9 cellular contexts compared by ENCODE assay signal in genomic region chr20:50731930-50732690, GRCh38. TPM values are rescaled to one million over a fixed set of nuclear protein-coding genes. Genes with fewer than 3 reads are reported as not detected.
A peak's percentile ranks its signal among the peaks of the same experiment; 100 is the strongest.
DNase-seq lines count a peak whose midpoint lies in the region; ATAC-seq, FAIRE-seq and TF ChIP-seq lines count a peak whose summit lies in the region.
"Had no signal": no experiment of that assay in that cellular context is flagged by ENCODE, and none has a peak within 500 bp of the region (broad histone marks: within the 10 kb centered on the region; RNA-seq: fewer than 3 reads in every experiment).

No MANE protein-coding gene starts in this region.

- CTCF ChIA-PET in CD8-positive, alpha-beta memory T cell (lab: Charles Lee) = interaction anchor here (0.7 to 3.0 kb wide), 4 partner anchors 17 to 63 kb away, joined by 3 to 13 read pairs (median 6); partner anchors contain the start of gene BCAS4
- CTCF ChIA-PET in HepG2 (lab: Yijun Ruan, JAX; ENCODE audit: low intra/inter-chr PET ratio, low total read pairs) = no interaction called here

- H3K9me3 Mint-ChIP-seq in CD8-positive, alpha-beta memory T cell = no peaks in the 10 kb centered on the region
- no peaks in the 10 kb centered on the region for H3K9me3 Mint-ChIP-seq in activated naive CD8-positive, alpha-beta T cell treated with anti-CD3 and anti-CD28 coated beads, Interleukin-2, amount 50 U/mL, for 24 hours

- no peaks in the 10 kb centered on the region for H3K36me3 ChIP-seq in CD8-positive, alpha-beta memory T cell (ENCODE audit: insufficient read depth, low read length)
- H3K36me3 ChIP-seq in KMS-11 (ENCODE audit: insufficient read depth) (no peaks in the 10 kb centered on the region), HepG2 (replicated peaks in 1 of 2; ENCODE audit: control insufficient read depth in 1 of 2, insufficient read depth in 2 of 2, low read length in 2 of 2) (peaks cover 3 to 4% of the 10 kb centered on the region in 2 experiments; a peak in 3 of 5 replicates), tibial artery (no peaks in the 10 kb centered on the region)

- POLR2A ChIA-PET in CD8-positive, alpha-beta memory T cell (lab: Charles Lee) = interaction anchor here (0.6 to 1.4 kb wide), 4 partner anchors 59 to 226 kb away, joined by 3 to 4 read pairs (median 4); partner anchors contain the start of genes DPM1, MOCS3 and PTPN1
- POLR2A ChIA-PET in HepG2 (lab: Yijun Ruan, JAX) = interaction anchor here (0.6 to 5.1 kb wide), 12 partner anchors 8 to 222 kb away, joined by 3 to 53 read pairs (median 4); partner anchors contain the start of gene PTPN1

- H3K79me2 ChIP-seq in KMS-11 (ENCODE audit: insufficient read depth, low read depth) = no peaks in the 10 kb centered on the region; the same call in 1 of the 2 replicates
- H3K79me2 ChIP-seq in HepG2 (ENCODE audit: insufficient read depth, low read length) = peaks cover 55% of the 10 kb centered on the region

- peak overlapping the region; percentile 15 to 92 (median 78) for H3K27ac Mint-ChIP-seq in CD8-positive, alpha-beta memory T cell
- peak overlapping the region; percentile 60 for H3K27ac Mint-ChIP-seq in activated naive CD8-positive, alpha-beta T cell treated with anti-CD3 and anti-CD28 coated beads, Interleukin-2, amount 50 U/mL, for 24 hours

- ATAC-seq in activated naive CD8-positive, alpha-beta T cell treated with anti-CD3 and anti-CD28 coated beads, Interleukin-2, amount 50 U/mL, for 24 hours = no peak
- ATAC-seq in HepG2 = peak; percentile 25
- no peak for ATAC-seq in HG03354 (IDR thresholded peaks at IDR 0.05; ENCODE audit: poor library complexity, severe bottlenecking, unreplicated experiment)

- H3K27ac ChIP-seq in CD8-positive, alpha-beta memory T cell (ENCODE audit: low read depth, low read length) = peak overlapping the region; percentile 49
- H3K27ac ChIP-seq in KMS-11 (peak overlapping the region; percentile 30; the same call in 1 of the 2 replicates), HepG2 (ENCODE audit: extremely low read length, insufficient read depth, low read length) (peak overlapping the region; percentile 89), tibial artery (peak overlapping the region; percentile 86 to 89)

- H2AFZ ChIP-seq in KMS-11 (ENCODE audit: low read depth) (peak overlapping the region; percentile 77), HepG2 (ENCODE audit: low read length) (no peak overlapping the region)

- intact Hi-C loops in HepG2 (cut with micrococcal nuclease; ENCODE audit: unreplicated experiment) (loop anchor here (1.0 to 2.0 kb wide), 2 partner anchors 13 to 63 kb away; partner anchors contain the start of gene BCAS4), tibial artery (cut with DNase I; ENCODE audit: low total_unique reads) (loop anchor here (10.0 kb wide), 1 partner anchor 247 kb away; no protein-coding TSS in a partner anchor)

- peak overlapping the region; percentile 59 for H3K4me3 ChIP-seq in CD8-positive, alpha-beta memory T cell (ENCODE audit: low read length)
- H3K4me3 ChIP-seq in KMS-11 (IDR thresholded peaks at IDR 0.05; ENCODE audit: insufficient read depth, low read depth, low read length) = no peak overlapping the region
- peak overlapping the region; percentile 88 to 96 (median 95) for H3K4me3 ChIP-seq in HepG2 (replicated peaks in 1 of 3; ENCODE audit: insufficient read depth in 1 of 3, low read depth in 2 of 3, low read length in 3 of 3)
- H3K4me3 ChIP-seq in tibial artery = peak overlapping the region; percentile 83 to 94

- H3K9ac ChIP-seq in KMS-11 (peak overlapping the region; percentile 64; the same call in 1 of the 2 replicates), HepG2 (ENCODE audit: insufficient read depth, low read depth, low read length) (peak overlapping the region; percentile 95)

- BruUV-seq in HepG2 (replicated peaks; lab: Mats Ljungman, UMichigan) = TSS peak; percentile 53

- H3K9me3 ChIP-seq in CD8-positive, alpha-beta memory T cell (ENCODE audit: low read length) = no peaks in the 10 kb centered on the region
- H3K9me3 ChIP-seq in HepG2 (ENCODE audit: low read length) = no peaks in the 10 kb centered on the region
- no peaks in the 10 kb centered on the region for H3K9me3 ChIP-seq in tibial artery

- no peak for DNase-seq in CD8-positive, alpha-beta memory T cell
- no peak for DNase-seq in activated naive CD8-positive, alpha-beta T cell treated with anti-CD3 and anti-CD28 coated beads, Interleukin-2, amount 50 U/mL, for 24 hours
- peak; percentile 60 for DNase-seq in HepG2 (ENCODE audit: low spot score)
- no peak for DNase-seq in tibial artery
- no peak for DNase-seq in amniotic stem cell (lab: John Stamatoyannopoulos, UW)
- no peak for DNase-seq in NCI-H1930 (lab: John Stamatoyannopoulos, UW)

- TF ChIP-seq EP300 in HepG2 (IDR thresholded peaks at IDR 0.05; ENCODE audit: low read depth in 2 of 2, low read length in 2 of 2) = no peak
- no peak for TF ChIP-seq EP300 in HepG2 (CRISPR knock-in tag; IDR thresholded peaks at IDR 0.05; ENCODE audit: borderline replicate concordance)

- TF ChIP-seq CTCF in KMS-11 (conservative IDR thresholded peaks at IDR 0.05; ENCODE audit: low read depth, low read length) = no peak
- TF ChIP-seq CTCF in HepG2 (CRISPR knock-in tag; IDR thresholded peaks at IDR 0.05) = 0 out of 2 replicates have a peak, but pooled peaks have one; percentile 5
- TF ChIP-seq CTCF in tibial artery (IDR thresholded peaks at IDR 0.05) = no peak

- H3K4me2 ChIP-seq in KMS-11 (peak overlapping the region; percentile 74), HepG2 (ENCODE audit: low read depth, low read length) (peak overlapping the region; percentile 91)

- in situ Hi-C loops in HepG2 (cut with HindIII; ENCODE audit: extremely low pct_ligation_motif_present, low pct_unique_long_range_greater_than_20kb) = loop anchor here (25.0 kb wide), 1 partner anchor 95 kb away; no protein-coding TSS in a partner anchor

- H3K27me3 ChIP-seq in CD8-positive, alpha-beta memory T cell (ENCODE audit: insufficient read depth, low read length, poor library complexity, severe bottlenecking) = no peaks in the 10 kb centered on the region
- H3K27me3 ChIP-seq in KMS-11 (ENCODE audit: insufficient read depth, low read depth) (no peaks in the 10 kb centered on the region), HepG2 (ENCODE audit: control insufficient read depth in 1 of 2, insufficient read depth in 2 of 2, low read length in 2 of 2) (no peaks in the 10 kb centered on the region; a peak in 1 of 5 replicates), tibial artery (no peaks in the 10 kb centered on the region)

- H3K4me3 Mint-ChIP-seq in CD8-positive, alpha-beta memory T cell = peak overlapping the region; percentile 89 to 98 (median 91)
- peak overlapping the region; percentile 85 for H3K4me3 Mint-ChIP-seq in activated naive CD8-positive, alpha-beta T cell treated with anti-CD3 and anti-CD28 coated beads, Interleukin-2, amount 50 U/mL, for 24 hours

- H4K20me1 ChIP-seq in KMS-11 (ENCODE audit: insufficient read depth) = no peaks in the 10 kb centered on the region
- H4K20me1 ChIP-seq in HepG2 (ENCODE audit: insufficient read depth, low read length) = peaks cover 18% of the 10 kb centered on the region

- TF ChIP-seq RAD21 in HepG2 (CRISPR knock-in tag; IDR thresholded peaks at IDR 0.05) = no peak

- no peak; a peak in 1 of 4 replicates for TF ChIP-seq POLR2A in HepG2 (IDR thresholded peaks at IDR 0.05; ENCODE audit: insufficient read depth in 1 of 2, low read depth in 2 of 2, low read length in 2 of 2)

- H3K4me1 ChIP-seq in CD8-positive, alpha-beta memory T cell (ENCODE audit: insufficient read depth, low read length) = peaks cover 23% of the 10 kb centered on the region
- H3K4me1 ChIP-seq in KMS-11 (ENCODE audit: low read depth, poor library complexity, severe bottlenecking) = peaks cover 25% of the 10 kb centered on the region
- H3K4me1 ChIP-seq in HepG2 (ENCODE audit: insufficient read depth, low read length) = peaks cover 81% of the 10 kb centered on the region
- H3K4me1 ChIP-seq in tibial artery = peaks cover 4 to 29% (median 22%) of the 10 kb centered on the region in 4 donors

- H3K36me3 Mint-ChIP-seq in CD8-positive, alpha-beta memory T cell = peaks cover 0 to 18% (median 1%) of the 10 kb centered on the region in 3 donors
- H3K36me3 Mint-ChIP-seq in activated naive CD8-positive, alpha-beta T cell treated with anti-CD3 and anti-CD28 coated beads, Interleukin-2, amount 50 U/mL, for 24 hours (ENCODE audit: low read depth) = peaks cover 2% of the 10 kb centered on the region

- H3K27me3 Mint-ChIP-seq in CD8-positive, alpha-beta memory T cell = peaks cover 0 to 3% of the 10 kb centered on the region in 2 donors
- H3K27me3 Mint-ChIP-seq in activated naive CD8-positive, alpha-beta T cell treated with anti-CD3 and anti-CD28 coated beads, Interleukin-2, amount 50 U/mL, for 24 hours = no peaks in the 10 kb centered on the region

- peaks cover 22 to 44% (median 44%) of the 10 kb centered on the region in 3 donors for H3K4me1 Mint-ChIP-seq in CD8-positive, alpha-beta memory T cell
- peaks cover 35% of the 10 kb centered on the region for H3K4me1 Mint-ChIP-seq in activated naive CD8-positive, alpha-beta T cell treated with anti-CD3 and anti-CD28 coated beads, Interleukin-2, amount 50 U/mL, for 24 hours

- FAIRE-seq in HepG2 (lab: Jason Lieb, UNC) = no peak

- 1% methylated on average over 28 of the region's 29 CpGs for WGBS in HepG2 (ENCODE audit: low lambda C conversion rate)

RNA-seq across cellular contexts. Expression of gene PARD6B, which starts 0.7 kb away (rescaled TPM):
- 1 to 10 TPM; 5.5 to 5.6 TPM for total RNA-seq in CD8-positive, alpha-beta memory T cell
- polyA plus RNA-seq in CD8-positive, alpha-beta memory T cell = 0.72 TPM
- total RNA-seq in HepG2 (2016; rRNA removed; fragmentation: Illumina TruSeq; extraction: Trizol) = 22.2 and 26.6 TPM in 2 replicates
- 1.9 TPM in 2 replicates for total RNA-seq in HepG2 (2016; cell fraction: cytosol; rRNA removed; fragmentation: Illumina TruSeq; extraction: Trizol; ENCODE audit: low read depth)
- total RNA-seq in HepG2 (2016; cell fraction: insoluble cytoplasmic fraction; rRNA removed; fragmentation: Illumina TruSeq; extraction: Trizol) = 21.4 and 26.1 TPM in 2 replicates
- total RNA-seq in HepG2 (2016; cell fraction: membrane; rRNA removed; fragmentation: Illumina TruSeq; extraction: Trizol) = 10.5 and 11.8 TPM in 2 replicates
- 12.5 and 14.9 TPM in 2 replicates for total RNA-seq in HepG2 (2016; cell fraction: nucleus; rRNA removed; fragmentation: Illumina TruSeq; extraction: Trizol)
- 6.0 and 6.9 TPM in 2 replicates for polyA plus RNA-seq in HepG2 (2011; rRNA removed)
- polyA plus RNA-seq in HepG2 (2011; cell fraction: cytosol; rRNA removed) = 2.8 and 4.1 TPM in 2 replicates
- polyA plus RNA-seq in HepG2 (2011; cell fraction: nucleus; rRNA removed) = 2.6 and 3.1 TPM in 2 replicates
- polyA plus RNA-seq in HepG2 (2012) = 4.6 and 4.9 TPM in 2 replicates
- polyA plus RNA-seq in HepG2 (2016; cell fraction: cytosol; fragmentation: Illumina TruSeq; extraction: Trizol; ENCODE audit: low read depth) = 0.35 and 0.57 TPM in 2 replicates
- 8.8 and 9.1 TPM in 2 replicates for polyA plus RNA-seq in HepG2 (2016; cell fraction: insoluble cytoplasmic fraction; fragmentation: Illumina TruSeq; extraction: Trizol; ENCODE audit: low read depth)
- 2.6 and 2.7 TPM in 2 replicates for polyA plus RNA-seq in HepG2 (2016; cell fraction: membrane; fragmentation: Illumina TruSeq; extraction: Trizol; ENCODE audit: low read depth)
- polyA plus RNA-seq in HepG2 (2016; cell fraction: nucleus; fragmentation: Illumina TruSeq; extraction: Trizol; ENCODE audit: insufficient read depth, low read depth) = 13.0 and 13.3 TPM in 2 replicates
- polyA minus RNA-seq in HepG2 (2011; rRNA and poly(A)+ RNA removed; ENCODE audit: low replicate concordance) = 3.1 and 8.3 TPM in 2 replicates
- 22.0 and 24.4 TPM in 2 replicates for polyA minus RNA-seq in HepG2 (2011; cell fraction: cytosol; rRNA and poly(A)+ RNA removed)
- polyA minus RNA-seq in HepG2 (2011; cell fraction: nucleus; rRNA and poly(A)+ RNA removed) = 10.6 and 14.4 TPM in 2 replicates

RNA-seq across cellular contexts. Expression of gene RIPOR3, which starts 40.8 kb away (rescaled TPM):
- not detected for total RNA-seq in CD8-positive, alpha-beta memory T cell
- polyA plus RNA-seq in CD8-positive, alpha-beta memory T cell = 1.8 TPM
- not detected in 2 replicates for total RNA-seq in HepG2 (2016; rRNA removed; fragmentation: Illumina TruSeq; extraction: Trizol)
- total RNA-seq in HepG2 (2016; cell fraction: cytosol; rRNA removed; fragmentation: Illumina TruSeq; extraction: Trizol; ENCODE audit: low read depth) = not detected in 2 replicates
- not detected in 2 replicates for total RNA-seq in HepG2 (2016; cell fraction: insoluble cytoplasmic fraction; rRNA removed; fragmentation: Illumina TruSeq; extraction: Trizol)
- total RNA-seq in HepG2 (2016; cell fraction: membrane; rRNA removed; fragmentation: Illumina TruSeq; extraction: Trizol) = not detected in 2 replicates
- not detected in 2 replicates for total RNA-seq in HepG2 (2016; cell fraction: nucleus; rRNA removed; fragmentation: Illumina TruSeq; extraction: Trizol)
- 0.18 and 0.26 TPM in 2 replicates for polyA plus RNA-seq in HepG2 (2011; rRNA removed)
- 0.05 TPM in 2 replicates for polyA plus RNA-seq in HepG2 (2011; cell fraction: cytosol; rRNA removed)
- polyA plus RNA-seq in HepG2 (2011; cell fraction: nucleus; rRNA removed) = 1.9 and 2.1 TPM in 2 replicates
- 0.11 and 0.36 TPM in 2 replicates for polyA plus RNA-seq in HepG2 (2012)
- polyA plus RNA-seq in HepG2 (2016; cell fraction: cytosol; fragmentation: Illumina TruSeq; extraction: Trizol; ENCODE audit: low read depth) = not detected in 2 replicates
- polyA plus RNA-seq in HepG2 (2016; cell fraction: insoluble cytoplasmic fraction; fragmentation: Illumina TruSeq; extraction: Trizol; ENCODE audit: low read depth) = not detected in 2 replicates
- polyA plus RNA-seq in HepG2 (2016; cell fraction: membrane; fragmentation: Illumina TruSeq; extraction: Trizol; ENCODE audit: low read depth) = not detected in 2 replicates
- 0.13 TPM in 1 of 2 replicates, not detected in the other for polyA plus RNA-seq in HepG2 (2016; cell fraction: nucleus; fragmentation: Illumina TruSeq; extraction: Trizol; ENCODE audit: insufficient read depth, low read depth)
- 0.42 TPM in 1 of 2 replicates, not detected in the other for polyA minus RNA-seq in HepG2 (2011; rRNA and poly(A)+ RNA removed; ENCODE audit: low replicate concordance)
- not detected in 2 replicates for polyA minus RNA-seq in HepG2 (2011; cell fraction: cytosol; rRNA and poly(A)+ RNA removed)
- polyA minus RNA-seq in HepG2 (2011; cell fraction: nucleus; rRNA and poly(A)+ RNA removed) = 0.37 and 0.52 TPM in 2 replicates
- total RNA-seq: LHCN-M2 had no signal

Comparison
In these comparisons a context has a peak if more than half of its experiments do, and no peak if none do; other contexts are left out.
1. H3K27ac ChIP-seq: peak in every context shown above with its lines; median percentile 89 in HepG2; 88 in tibial artery; 49 in CD8-positive, alpha-beta memory T cell; 30 in KMS-11.